ENCODE assay signal across 1 cellular context in genomic region chr14:49633650-49634546, GRCh38.
TF ChIP-seq lines count a peak whose summit lies in the region.

No MANE protein-coding gene starts in this region.

TF ChIP-seq in HepG2, 621 proteins besides CTCF, POLR2A, EP300 and RAD21 (continued from another document):
- TF ChIP-seq SNAPC5 (CRISPR knock-in tag; IDR thresholded peaks at IDR 0.05; ENCODE audit: borderline replicate concordance) (no peak), ZNF251 (CRISPR knock-in tag; IDR thresholded peaks at IDR 0.05) (no peak)
